In genomic region chr16:72878301-72879269, GRCh38 we compare ENCODE assay signal across 13 cellular contexts.
DNase-seq lines count a peak whose midpoint lies in the region; ATAC-seq and TF ChIP-seq lines count a peak whose summit lies in the region.
"Had no signal": no experiment of that assay in that cellular context is flagged by ENCODE, and none has a peak within 500 bp of the region (broad histone marks: within the 10 kb centered on the region; RNA-seq: fewer than 3 reads in every experiment).

No MANE protein-coding gene starts in this region.

- BruUV-seq in A673 (replicated peaks; lab: Mats Ljungman, UMichigan), result no TSS peak

- H3K9me2 ChIP-seq in Loucy (replicated peaks; ENCODE audit: low read depth, low read length), result no peaks in the 10 kb centered on the region

- H3K27me3 ChIP-seq in A673 (replicated peaks; ENCODE audit: insufficient read depth, low read depth, low read length, poor library complexity), result no peaks in the 10 kb centered on the region
- no peaks in the 10 kb centered on the region for H3K27me3 ChIP-seq in Loucy (ENCODE audit: insufficient read depth, low read length, poor library complexity, severe bottlenecking)
- H3K27me3 ChIP-seq in fibroblast of lung (ENCODE audit: control insufficient read depth, insufficient read depth, low read length), result no peaks in the 10 kb centered on the region

- no peak overlapping the region for H3K4me3 ChIP-seq in A673 (ENCODE audit: low read depth, low read length, poor library complexity, severe bottlenecking)
- H3K4me3 ChIP-seq in Loucy (ENCODE audit: low read length, poor library complexity, severe bottlenecking), result no peak overlapping the region
- H3K4me3 ChIP-seq in fibroblast of lung (replicated peaks in 1 of 4; ENCODE audit: control extremely low read depth in 1 of 4, insufficient read depth in 1 of 4, low read depth in 3 of 4, low read length in 4 of 4), result no peak overlapping the region
- H3K4me3 ChIP-seq in mesodermal cell (ENCODE audit: extremely low read depth, insufficient read depth, low read length, poor library complexity, severe bottlenecking), result no peak overlapping the region

- H3K36me3 Mint-ChIP-seq in activated naive CD8-positive, alpha-beta T cell treated with anti-CD3 and anti-CD28 coated beads, Interleukin-2, amount 50 U/mL, for 24 hours (ENCODE audit: low read depth), result no peaks in the 10 kb centered on the region

- no peaks in the 10 kb centered on the region for H3K9me3 Mint-ChIP-seq in activated naive CD8-positive, alpha-beta T cell treated with anti-CD3 and anti-CD28 coated beads, Interleukin-2, amount 50 U/mL, for 24 hours
- H3K9me3 Mint-ChIP-seq: activated T-helper 1 cell treated with anti-CD3 and anti-CD28 coated beads, Interleukin-12 subunit alpha, Interleukin-12 subunit beta, Interleukin-2, Interleukin-4 antibody, amounts not matched to agents 30 ng/mL and 10 ng/mL and 1 ng/mL, durations not matched to agents 14 hours and 24 hours and 36 hours; nephron had no signal

- H3K9ac ChIP-seq in Loucy (ENCODE audit: low read depth, low read length, poor library complexity, severe bottlenecking), result peak overlapping the region; percentile 76
- H3K9ac ChIP-seq in fibroblast of lung (ENCODE audit: insufficient read depth, low read length), result peak overlapping the region; percentile 3

- CTCF ChIA-PET in A673 (lab: Charles Lee), result interaction anchor here (1.1 kb wide), 1 partner anchor 46 kb away, joined by 3 read pairs; no protein-coding TSS in a partner anchor

- WGBS in mesodermal cell (ENCODE audit: insufficient coverage in 2 of 2), 2 experiments, result 89 to 94% methylated on average over 16 of the region's 19 CpGs

- DNase-seq in A673 (ENCODE audit: low spot score) (peak; percentile 54), fibroblast of lung (ENCODE audit: low read depth in 2 of 2) (peak; percentile 79 to 80), DMS153 (lab: John Stamatoyannopoulos, UW) (no peak), DMS53 (lab: John Stamatoyannopoulos, UW) (no peak)
- DNase-seq in activated naive CD8-positive, alpha-beta T cell treated with anti-CD3 and anti-CD28 coated beads, Interleukin-2, amount 50 U/mL, for 24 hours, result no peak
- DNase-seq: dermis blood vessel endothelial cell, NCI-H2029 had no signal

- intact Hi-C loops in A673 (cut with micrococcal nuclease; ENCODE audit: unreplicated experiment), result no loop called here

- H3K79me2 ChIP-seq in Loucy (ENCODE audit: insufficient read depth, low read length) (peaks cover 9% of the 10 kb centered on the region; the same call in 1 of the 2 replicates), fibroblast of lung (ENCODE audit: control insufficient read depth, insufficient read depth, low read length) (peaks cover 11% of the 10 kb centered on the region)

- TF ChIP-seq CTCF in A673 (conservative IDR thresholded peaks at IDR 0.05; ENCODE audit: low read depth, low read length), result no peak
- TF ChIP-seq CTCF in Loucy (conservative IDR thresholded peaks at IDR 0.05; ENCODE audit: low read length), result no peak
- no peak for TF ChIP-seq CTCF in fibroblast of lung (conservative IDR thresholded peaks at IDR 0.05 in 1 of 2, IDR thresholded peaks at IDR 0.05 in 1 of 2; ENCODE audit: low read depth in 1 of 2, low read length in 2 of 2)

- no peak for ATAC-seq in GM19035 (IDR thresholded peaks at IDR 0.05; ENCODE audit: unreplicated experiment)
- no peak for ATAC-seq in activated naive CD8-positive, alpha-beta T cell treated with anti-CD3 and anti-CD28 coated beads, Interleukin-2, amount 50 U/mL, for 24 hours

- no peaks in the 10 kb centered on the region for H4K20me1 ChIP-seq in Loucy (ENCODE audit: insufficient read depth, low read length, poor library complexity, severe bottlenecking)
- no peaks in the 10 kb centered on the region for H4K20me1 ChIP-seq in fibroblast of lung (ENCODE audit: control insufficient read depth, extremely low read depth, insufficient read depth, low read length)

- no peak overlapping the region for H3K27ac Mint-ChIP-seq in activated naive CD8-positive, alpha-beta T cell treated with anti-CD3 and anti-CD28 coated beads, Interleukin-2, amount 50 U/mL, for 24 hours
- H3K27ac Mint-ChIP-seq: activated T-helper 1 cell treated with anti-CD3 and anti-CD28 coated beads, Interleukin-12 subunit alpha, Interleukin-12 subunit beta, Interleukin-2, Interleukin-4 antibody, amounts not matched to agents 30 ng/mL and 10 ng/mL and 1 ng/mL, durations not matched to agents 14 hours and 24 hours and 36 hours had no signal

- H2AFZ ChIP-seq in Loucy (ENCODE audit: low read length), result no peak overlapping the region
- H2AFZ ChIP-seq in fibroblast of lung (ENCODE audit: low read length), result no peak overlapping the region

- H3K4me1 ChIP-seq in A673 (ENCODE audit: insufficient read depth, low read length, poor library complexity, severe bottlenecking) (peaks cover 50% of the 10 kb centered on the region), Loucy (ENCODE audit: insufficient read depth, low read length, poor library complexity, severe bottlenecking) (peaks cover 73% of the 10 kb centered on the region), fibroblast of lung (ENCODE audit: control insufficient read depth, extremely low read depth, insufficient read depth, low read length) (peaks cover 24% of the 10 kb centered on the region), mesodermal cell (ENCODE audit: control insufficient read depth, insufficient read depth, low read length, poor library complexity, severe bottlenecking) (peaks cover 39% of the 10 kb centered on the region)

- H3F3A ChIP-seq in Loucy (ENCODE audit: low read depth), result peaks cover 17% of the 10 kb centered on the region; the same call in 1 of the 2 replicates

- no peaks in the 10 kb centered on the region for H3K27me3 Mint-ChIP-seq in activated naive CD8-positive, alpha-beta T cell treated with anti-CD3 and anti-CD28 coated beads, Interleukin-2, amount 50 U/mL, for 24 hours

- H3K36me3 ChIP-seq in A673 (ENCODE audit: insufficient read depth, low read length, poor library complexity, severe bottlenecking) (no peaks in the 10 kb centered on the region), Loucy (ENCODE audit: insufficient read depth, low read length) (no peaks in the 10 kb centered on the region), fibroblast of lung (ENCODE audit: control insufficient read depth, insufficient read depth, low read length) (peaks cover 2% of the 10 kb centered on the region), mesodermal cell (ENCODE audit: control insufficient read depth, insufficient read depth, low read length) (peaks cover 4% of the 10 kb centered on the region)

- POLR2A ChIA-PET in A673 (lab: Charles Lee; ENCODE audit: low non-redundant PET), result no interaction called here

- H3K27ac ChIP-seq in A673 (ENCODE audit: low read depth, low read length, poor library complexity, severe bottlenecking) (peak overlapping the region; percentile 50), fibroblast of lung (ENCODE audit: insufficient read depth, low read length) (peak overlapping the region; percentile 55), mesodermal cell (ENCODE audit: low read depth, low read length, severe bottlenecking) (peak overlapping the region; percentile 93)
- H3K27ac ChIP-seq: VCaP had no signal

- H3K4me1 Mint-ChIP-seq in activated naive CD8-positive, alpha-beta T cell treated with anti-CD3 and anti-CD28 coated beads, Interleukin-2, amount 50 U/mL, for 24 hours, result peaks cover 23% of the 10 kb centered on the region

- no peak overlapping the region for H3K4me2 ChIP-seq in Loucy (ENCODE audit: low read depth, low read length, poor library complexity, severe bottlenecking)
- H3K4me2 ChIP-seq in fibroblast of lung (ENCODE audit: extremely low read depth, insufficient read depth, low read length), result no peak overlapping the region

- H3K9me3 ChIP-seq in A673 (ENCODE audit: low read depth, low read length, poor library complexity, severe bottlenecking) (no peaks in the 10 kb centered on the region), Loucy (ENCODE audit: insufficient read depth, low read depth, low read length) (no peaks in the 10 kb centered on the region), fibroblast of lung (ENCODE audit: control insufficient read depth, insufficient read depth, low read depth, low read length) (no peaks in the 10 kb centered on the region), mesodermal cell (ENCODE audit: control insufficient read depth, low read length) (no peaks in the 10 kb centered on the region)

- no peak overlapping the region for H3K4me3 Mint-ChIP-seq in activated naive CD8-positive, alpha-beta T cell treated with anti-CD3 and anti-CD28 coated beads, Interleukin-2, amount 50 U/mL, for 24 hours
- H3K4me3 Mint-ChIP-seq: activated T-helper 1 cell treated with anti-CD3 and anti-CD28 coated beads, Interleukin-12 subunit alpha, Interleukin-12 subunit beta, Interleukin-2, Interleukin-4 antibody, amounts not matched to agents 30 ng/mL and 10 ng/mL and 1 ng/mL, durations not matched to agents 14 hours and 24 hours and 36 hours; nephron had no signal

Comparison
In these comparisons a context has a peak if more than half of its experiments do, and no peak if none do; other contexts are left out.
1. DNase-seq: peak in A673 (single experiment) and fibroblast of lung (2 of 2); none in DMS153 (single experiment), DMS53 (single experiment) and activated naive CD8-positive, alpha-beta T cell treated with anti-CD3 and anti-CD28 coated beads, Interleukin-2, amount 50 U/mL, for 24 hours (single experiment).
2. Peak in every context shown above with its lines, with median percentiles within 50 percentile points of each other: H3K27ac ChIP-seq.